9 cellular contexts compared by ENCODE assay signal in the genomic region with DNA sequence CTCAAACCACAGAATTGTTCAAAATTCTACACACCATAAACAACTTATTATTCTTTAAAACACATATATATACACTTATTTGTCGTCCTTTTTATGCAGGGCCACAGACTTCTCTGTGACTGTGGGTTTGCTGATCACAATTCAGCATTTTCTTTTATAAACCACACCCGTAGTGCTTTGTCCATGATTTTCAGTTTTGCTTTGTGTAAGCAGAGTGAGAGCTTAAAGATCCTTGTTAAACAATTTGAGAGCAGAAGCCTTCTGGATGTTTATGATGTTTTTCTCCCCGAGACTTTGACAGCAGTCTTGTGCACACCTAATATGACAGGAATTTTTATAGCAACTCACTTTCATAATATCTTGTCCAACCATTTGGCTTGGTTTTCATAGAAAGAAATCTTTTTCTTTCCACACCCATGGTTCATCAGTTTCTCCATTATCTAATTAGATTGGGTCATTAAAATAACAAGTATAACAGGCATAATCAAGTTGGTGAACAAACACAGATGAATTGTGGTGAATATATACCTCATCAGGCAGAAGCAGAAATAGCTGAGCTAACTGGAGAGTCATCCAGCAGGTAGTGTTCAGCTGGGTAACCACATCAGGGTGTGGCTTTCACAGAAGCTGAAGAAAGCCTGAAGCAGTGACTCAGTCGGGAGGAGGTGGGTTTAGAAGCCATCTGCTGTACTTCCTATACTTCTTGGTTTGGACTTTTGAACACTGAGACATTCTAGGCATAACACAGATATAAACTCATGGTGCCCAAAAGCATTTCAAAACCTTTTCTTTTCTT. TPM values are rescaled to one million over a fixed set of nuclear protein-coding genes. Genes with fewer than 3 reads are reported as not detected.
DNase-seq lines count a peak whose midpoint lies in the region; ATAC-seq and TF ChIP-seq lines count a peak whose summit lies in the region.
"Had no signal": no experiment of that assay in that cellular context is flagged by ENCODE, and none has a peak within 500 bp of the region (broad histone marks: within the 10 kb centered on the region; RNA-seq: fewer than 3 reads in every experiment).

No MANE protein-coding gene starts in this region.

- DNase-seq in CD8-positive, alpha-beta T cell = peak; percentile 16 to 78 (median 61)
- DNase-seq in IMR-90 (peak; percentile 8), activated T-cell treated with anti-CD3 and anti-CD28 coated beads for 1 hour (ENCODE audit: low read depth) (peak; percentile 32), kidney glomerular epithelial cell (lab: John Stamatoyannopoulos, UW) (peak; percentile 75), GDM1 (lab: John Stamatoyannopoulos, UW) (no peak), gastrocnemius medialis (no peak), aorta (no peak)

- H3K18ac ChIP-seq in IMR-90 (ENCODE audit: low read depth, low read length) = no peak overlapping the region

- H3K36me3 ChIP-seq in CD8-positive, alpha-beta T cell (ENCODE audit: insufficient read depth, low read length) = peaks cover 63% of the 10 kb centered on the region
- H3K36me3 ChIP-seq in IMR-90 (ENCODE audit: control insufficient read depth, insufficient read depth, low read length) (no peaks in the 10 kb centered on the region), gastrocnemius medialis (no peaks in the 10 kb centered on the region), aorta (ENCODE audit: control insufficient read depth in 1 of 2, insufficient read depth in 2 of 2, low read length in 1 of 2) (no peaks in the 10 kb centered on the region)
- H3K36me3 ChIP-seq: cardiac muscle cell had no signal

- H4K20me1 ChIP-seq in IMR-90 (ENCODE audit: insufficient read depth, low read length) = no peaks in the 10 kb centered on the region

- dilution Hi-C loops in IMR-90 (cut with HindIII; ENCODE audit: low sequenced_read_pairs, unreplicated experiment) = no loop called here

- POLR2A ChIA-PET in CD8-positive, alpha-beta T cell (lab: Charles Lee) = interaction anchor here (0.9 kb wide), 1 partner anchor 27 kb away, joined by 4 read pairs; no protein-coding TSS in a partner anchor
- POLR2A ChIA-PET in IMR-90 (lab: Charles Lee; ENCODE audit: unreplicated experiment) = no interaction called here

- no peak overlapping the region for H4K8ac ChIP-seq in IMR-90 (ENCODE audit: low read depth in 2 of 2, low read length in 2 of 2)

- peak overlapping the region; percentile 82 for H3K27ac Mint-ChIP-seq in CD8-positive, alpha-beta T cell

- H3K4ac ChIP-seq in IMR-90 (ENCODE audit: low read depth, low read length) = no peak overlapping the region

- peak; percentile 99 for ATAC-seq in CD8-positive, alpha-beta T cell
- ATAC-seq in IMR-90 (ENCODE audit: low read depth) = peak; percentile 40; the same call in 1 of the 2 replicates
- ATAC-seq in gastrocnemius medialis = no peak
- ATAC-seq in aorta (ENCODE audit: low FRiP score) = no peak
- no peak for ATAC-seq in HG02970 (IDR thresholded peaks at IDR 0.05; ENCODE audit: low FRiP score, unreplicated experiment)

- no peak overlapping the region for H2BK15ac ChIP-seq in IMR-90 (ENCODE audit: low read depth, low read length)

- H4K5ac ChIP-seq in IMR-90 (ENCODE audit: low read depth, low read length) = no peak overlapping the region

- BruUV-seq in IMR-90 (replicated peaks; lab: Mats Ljungman, UMichigan) = no TSS peak

- no peak overlapping the region for H3K4me3 Mint-ChIP-seq in CD8-positive, alpha-beta T cell

- no peak overlapping the region for H4K91ac ChIP-seq in IMR-90 (ENCODE audit: insufficient read depth, low read depth, low read length)

- H3K9ac ChIP-seq in IMR-90 (ENCODE audit: low read depth, low read length) = no peak overlapping the region

- H3K14ac ChIP-seq in IMR-90 (replicated peaks; ENCODE audit: low read depth, low read length) = no peak overlapping the region

- no peak overlapping the region for H3K56ac ChIP-seq in IMR-90 (ENCODE audit: extremely low read depth, insufficient read depth, low read length)

- H2AK9ac ChIP-seq in IMR-90 (replicated peaks; ENCODE audit: low read depth, low read length, poor library complexity) = no peak overlapping the region

- H3K9me3 Mint-ChIP-seq in CD8-positive, alpha-beta T cell = no peaks in the 10 kb centered on the region

- peaks cover 24% of the 10 kb centered on the region for H3K4me1 Mint-ChIP-seq in CD8-positive, alpha-beta T cell (ENCODE audit: low read depth)

- H2BK20ac ChIP-seq in IMR-90 (ENCODE audit: low read depth, low read length) = no peak overlapping the region

- no peak overlapping the region for H2AFZ ChIP-seq in IMR-90 (replicated peaks; ENCODE audit: low read length, poor library complexity)

- no peak overlapping the region for H2AK5ac ChIP-seq in IMR-90 (ENCODE audit: low read depth, low read length)

- in situ Hi-C loops in IMR-90 (cut with MboI; ENCODE audit: low sequenced_read_pairs) = no loop called here
- in situ Hi-C loops in gastrocnemius medialis (cut with MboI; ENCODE audit: low sequenced_read_pairs in 4 of 4) = no loop called here

- 100% methylated on average over 1 of the region's 4 CpGs; no CpG with 5 or more reads in 1 of the 2 experiments for WGBS in IMR-90 (ENCODE audit: extremely low coverage in 2 of 2, insufficient read length in 1 of 2), 2 experiments
- 69 to 74% methylated on average over 4 of the region's 4 CpGs for WGBS in aorta, 2 donors

- H3K23ac ChIP-seq in IMR-90 (ENCODE audit: low read depth, low read length) = no peak overlapping the region

- H3K9me1 ChIP-seq in IMR-90 (ENCODE audit: insufficient read depth, low read length) = no peaks in the 10 kb centered on the region

- no peaks in the 10 kb centered on the region for H3K27me3 Mint-ChIP-seq in CD8-positive, alpha-beta T cell (ENCODE audit: low read depth)

- no peak for TF ChIP-seq CTCF in CD8-positive, alpha-beta T cell (IDR thresholded peaks at IDR 0.05)
- TF ChIP-seq CTCF in IMR-90 (conservative IDR thresholded peaks at IDR 0.05; ENCODE audit: low read depth, low read length) (no peak), gastrocnemius medialis (IDR thresholded peaks at IDR 0.05 in 4 of 5, conservative IDR thresholded peaks at IDR 0.05 in 1 of 5) (no peak)

- H3K79me1 ChIP-seq in IMR-90 (ENCODE audit: low read depth in 1 of 2, low read length in 2 of 2) = no peaks in the 10 kb centered on the region

- H2BK120ac ChIP-seq in IMR-90 (ENCODE audit: low read depth, low read length) = no peak overlapping the region

- H3K9me3 ChIP-seq in CD8-positive, alpha-beta T cell (ENCODE audit: low read length) = no peaks in the 10 kb centered on the region
- H3K9me3 ChIP-seq in IMR-90 (ENCODE audit: control insufficient read depth, insufficient read depth, low read length) (no peaks in the 10 kb centered on the region), gastrocnemius medialis (no peaks in the 10 kb centered on the region), aorta (ENCODE audit: control insufficient read depth, low read length) (no peaks in the 10 kb centered on the region)

- no peak for TF ChIP-seq POLR2A in IMR-90 (IDR thresholded peaks at IDR 0.05; ENCODE audit: low read depth, low read length)
- no peak for TF ChIP-seq POLR2A in gastrocnemius medialis (IDR thresholded peaks at IDR 0.05)

- no peak for TF ChIP-seq RAD21 in IMR-90 (IDR thresholded peaks at IDR 0.05; ENCODE audit: low read length)

- CTCF ChIA-PET in CD8-positive, alpha-beta T cell (lab: Charles Lee) = no interaction called here
- CTCF ChIA-PET in IMR-90 (lab: Yijun Ruan, JAX) = no interaction called here

- H2BK5ac ChIP-seq in IMR-90 (ENCODE audit: low read depth, low read length, poor library complexity, severe bottlenecking) = no peak overlapping the region

- no peak overlapping the region for H3K27ac ChIP-seq in CD8-positive, alpha-beta T cell (ENCODE audit: low read depth, low read length)
- H3K27ac ChIP-seq in IMR-90 (ENCODE audit: insufficient read depth, low read length) (no peak overlapping the region), gastrocnemius medialis (no peak overlapping the region), aorta (ENCODE audit: low read depth in 1 of 2, low read length in 2 of 2) (no peak overlapping the region)
- H3K27ac ChIP-seq: cardiac muscle cell had no signal

- no peak overlapping the region for H3K4me3 ChIP-seq in CD8-positive, alpha-beta T cell (ENCODE audit: low read depth, low read length)
- H3K4me3 ChIP-seq in IMR-90 (ENCODE audit: insufficient read depth, low read depth, low read length) (no peak overlapping the region), gastrocnemius medialis (no peak overlapping the region), aorta (ENCODE audit: low read length in 2 of 2) (no peak overlapping the region)
- H3K4me3 ChIP-seq: cardiac muscle cell had no signal

- intact Hi-C loops in CD8-positive, alpha-beta T cell (cut with DNase I, micrococcal nuclease) = loop anchor here in 1 of 2 experiments (1.0 kb wide), 2 partner anchors 23 to 57 kb away; partner anchors contain the start of gene KANK1
- intact Hi-C loops in IMR-90 (cut with micrococcal nuclease) (loop anchor here (10.0 kb wide), 1 partner anchor 57 kb away; the partner anchor contains the start of gene KANK1), gastrocnemius medialis (cut with DNase I; ENCODE audit: low total_unique reads) (no loop called here), aorta (cut with DNase I) (no loop called here)

- peaks cover 89% of the 10 kb centered on the region for H3K36me3 Mint-ChIP-seq in CD8-positive, alpha-beta T cell

- H3K27me3 ChIP-seq in CD8-positive, alpha-beta T cell (ENCODE audit: insufficient read depth, low read length) = no peaks in the 10 kb centered on the region
- H3K27me3 ChIP-seq in IMR-90 (ENCODE audit: control insufficient read depth, insufficient read depth, low read length) = peaks cover 4% of the 10 kb centered on the region; the same call in 1 of the 2 replicates
- no peaks in the 10 kb centered on the region for H3K27me3 ChIP-seq in gastrocnemius medialis
- no peaks in the 10 kb centered on the region for H3K27me3 ChIP-seq in aorta (ENCODE audit: control insufficient read depth in 1 of 2, insufficient read depth in 2 of 2, low read length in 1 of 2)
- H3K27me3 ChIP-seq: cardiac muscle cell had no signal

- H3K4me1 ChIP-seq in CD8-positive, alpha-beta T cell (ENCODE audit: insufficient read depth, low read length) = peaks cover 12% of the 10 kb centered on the region
- H3K4me1 ChIP-seq in IMR-90 (ENCODE audit: control insufficient read depth, insufficient read depth, low read length) (no peaks in the 10 kb centered on the region; the same call in 1 of the 2 replicates), gastrocnemius medialis (no peaks in the 10 kb centered on the region), aorta (ENCODE audit: control insufficient read depth in 1 of 2, insufficient read depth in 2 of 2, low read length in 2 of 2) (no peaks in the 10 kb centered on the region)

- H3K4me2 ChIP-seq in IMR-90 (ENCODE audit: low read depth, low read length) = no peak overlapping the region

RNA-seq across cellular contexts. Expression of gene KANK1, which starts 57.1 kb away (rescaled TPM):
- total RNA-seq in CD8-positive, alpha-beta T cell = 1 to 10 TPM; 2.3 to 2.9 TPM
- total RNA-seq in IMR-90 (2012; rRNA removed) (40.5 and 41.4 TPM in 2 replicates), gastrocnemius medialis (100 to 1,000 TPM in 1 of 4 donors, 10 to 100 TPM in 3; 40.3 to 135 (median 70.5) TPM), aorta (100 to 1,000 TPM; 127 to 149 TPM)
- polyA plus RNA-seq in IMR-90 (2012; rRNA removed) (29.2 and 29.9 TPM in 2 replicates), aorta (10 to 100 TPM; 71.6 to 80.3 TPM)
- 21.4 and 25.6 TPM in 2 replicates for polyA plus RNA-seq in IMR-90 (2012; cell fraction: cytosol; rRNA removed)
- polyA plus RNA-seq in IMR-90 (2012; cell fraction: nucleus; rRNA removed; ENCODE audit: low replicate concordance) = 50.0 and 51.7 TPM in 2 replicates

Comparison
In these comparisons a context has a peak if more than half of its experiments do, and no peak if none do; other contexts are left out.
1. ATAC-seq: peak in CD8-positive, alpha-beta T cell (single experiment) and IMR-90 (single experiment); none in gastrocnemius medialis (0 of 2), aorta (single experiment) and HG02970 (single experiment).
2. DNase-seq: peak in CD8-positive, alpha-beta T cell (7 of 7), IMR-90 (single experiment), activated T-cell treated with anti-CD3 and anti-CD28 coated beads for 1 hour (single experiment) and kidney glomerular epithelial cell (single experiment); none in GDM1 (single experiment), gastrocnemius medialis (0 of 2) and aorta (0 of 2).
3. RNA of gene KANK1, which starts 57.1 kb away (total RNA-seq): 127 to 149 TPM in aorta, 40.3 to 135 TPM in gastrocnemius medialis and 40.5 to 41.4 TPM in IMR-90; 2.3 to 2.9 TPM in CD8-positive, alpha-beta T cell; every median in the first group is over 10 times any median in the second.